ENCODE assay signal across 16 cellular contexts in the genomic region with DNA sequence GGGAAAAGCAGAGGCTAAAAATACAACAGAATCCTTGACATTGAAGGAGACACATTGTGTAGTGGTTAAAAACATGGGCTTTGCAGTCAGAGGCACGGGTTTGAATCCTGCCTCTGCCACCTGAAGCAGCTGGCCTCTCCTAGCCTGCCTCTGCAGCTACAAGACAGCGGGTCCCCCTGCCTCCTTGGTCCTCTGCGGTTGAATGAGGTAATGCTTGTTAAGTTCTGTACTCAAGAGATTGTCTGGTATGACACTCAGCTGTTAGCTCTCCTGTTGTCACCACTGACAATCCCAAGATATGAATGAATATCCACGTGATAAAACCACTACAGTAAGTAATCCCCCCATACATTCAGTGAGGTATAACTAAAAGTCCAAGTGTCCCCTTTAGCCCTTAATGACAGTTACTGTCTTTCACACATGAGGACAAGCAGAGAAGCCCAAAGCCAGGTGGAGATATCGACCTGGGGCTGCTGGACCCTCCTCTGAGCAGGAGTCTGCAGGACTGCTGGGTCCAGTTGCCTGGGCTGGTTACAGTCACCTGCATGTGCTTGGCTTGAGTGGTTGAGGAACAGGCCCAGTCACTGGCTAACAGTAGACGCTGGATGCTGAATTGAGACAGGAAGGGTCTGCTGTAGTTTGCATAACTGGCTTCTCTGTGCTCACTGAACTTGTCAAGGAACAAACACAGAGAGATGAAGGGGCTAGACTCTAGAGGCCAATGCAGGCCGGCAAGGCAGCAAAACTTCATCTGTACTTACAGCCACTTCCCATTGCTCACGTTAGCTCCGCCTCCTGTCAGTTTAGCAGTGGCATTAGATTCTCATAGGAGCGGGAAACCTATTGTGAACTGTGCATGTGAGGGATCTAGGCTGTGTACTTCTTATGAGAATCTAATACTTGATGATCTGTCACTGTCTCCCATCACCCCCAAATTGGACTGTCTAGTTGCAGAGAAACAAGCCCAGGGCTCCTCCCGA.
DNase-seq lines count a peak whose midpoint lies in the region; ATAC-seq and TF ChIP-seq lines count a peak whose summit lies in the region.
"Had no signal": no experiment of that assay in that cellular context is flagged by ENCODE, and none has a peak within 500 bp of the region (broad histone marks: within the 10 kb centered on the region; RNA-seq: fewer than 3 reads in every experiment).

No MANE protein-coding gene starts in this region.

- no peaks in the 10 kb centered on the region for H3K9me3 Mint-ChIP-seq in osteocyte (ENCODE audit: unreplicated experiment)

- no peak for ATAC-seq in esophagus mucosa
- ATAC-seq in HG03135 (IDR thresholded peaks at IDR 0.05; ENCODE audit: unreplicated experiment) = no peak
- no peak for ATAC-seq in HG02870 (IDR thresholded peaks at IDR 0.05; ENCODE audit: unreplicated experiment)

- no peaks in the 10 kb centered on the region for H3K27me3 ChIP-seq in SJCRH30

- no peaks in the 10 kb centered on the region for H3K9me3 ChIP-seq in SJCRH30 (replicated peaks)
- H3K9me3 ChIP-seq: Caco-2 had no signal

- H3K4me1 ChIP-seq in SJCRH30 = no peaks in the 10 kb centered on the region
- H3K4me1 ChIP-seq: Caco-2 had no signal

- no peak overlapping the region for H3K27ac Mint-ChIP-seq in osteocyte (ENCODE audit: unreplicated experiment)

- H3K4me1 Mint-ChIP-seq in osteocyte (ENCODE audit: unreplicated experiment) = no peaks in the 10 kb centered on the region

- peak; percentile 28 for DNase-seq in activated CD8-positive, alpha-beta memory T cell treated with anti-CD3 and anti-CD28 coated beads for 24 hours
- no peak for DNase-seq in activated CD8-positive, alpha-beta memory T cell treated with anti-CD3 and anti-CD28 coated beads, Interleukin-2, amount 50 U/mL, for 4 hours
- DNase-seq in MV-4-11 (lab: John Stamatoyannopoulos, UW) (peak; percentile 51), SJCRH30 (peak; percentile 19 to 34), osteocyte (ENCODE audit: extremely low spot score, unreplicated experiment) (peak; percentile 69)
- DNase-seq: Caco-2; DMS153; NCI-H1048; NCI-H1436 treated with DMSO at 0.1 percent for 48 hours; NCI-H2029 treated with DMSO at 0.1 percent for 48 hours; NCI-H2227 treated with DMSO at 0.1 percent for 48 hours; NK-92 treated with Interleukin-12 subunit alpha and Interleukin-12 subunit beta, amount 100 ng/mL, for 24 hours; T-helper 1 cell had no signal

- H3K27me3 Mint-ChIP-seq in osteocyte (ENCODE audit: unreplicated experiment) = peaks cover 16% of the 10 kb centered on the region

- no peak for TF ChIP-seq CTCF in osteocyte (IDR thresholded peaks at IDR 0.05)

- no peak overlapping the region for H3K4me3 Mint-ChIP-seq in osteocyte (ENCODE audit: unreplicated experiment)

- no peaks in the 10 kb centered on the region for H3K36me3 Mint-ChIP-seq in osteocyte (ENCODE audit: unreplicated experiment)

- H3K36me3 ChIP-seq in SJCRH30 = no peaks in the 10 kb centered on the region

- no peak overlapping the region for H3K27ac ChIP-seq in SJCRH30

- H3K4me3 ChIP-seq in SJCRH30 = no peak overlapping the region
